9 cellular contexts compared by ENCODE assay signal in genomic region chr11:114077482-114078305, GRCh38. TPM values are rescaled to one million over a fixed set of nuclear protein-coding genes. Genes with fewer than 3 reads are reported as not detected.
DNase-seq lines count a peak whose midpoint lies in the region; ATAC-seq and TF ChIP-seq lines count a peak whose summit lies in the region.
"Had no signal": no experiment of that assay in that cellular context is flagged by ENCODE, and none has a peak within 500 bp of the region (broad histone marks: within the 10 kb centered on the region; RNA-seq: fewer than 3 reads in every experiment).

No MANE protein-coding gene starts in this region.

- intact Hi-C loops in left colon (cut with DNase I, micrococcal nuclease) (no loop called here), thyroid gland (cut with DNase I) (no loop called here)

- H3K9me3 ChIP-seq in thyroid gland: no peaks in the 10 kb centered on the region

- peak; percentile 75 for DNase-seq in activated effector memory CD4-positive, alpha-beta T cell treated with anti-CD3 and anti-CD28 coated beads, Interleukin-2, amount 50 U/mL, for 16 hours
- no peak for DNase-seq in activated effector memory CD4-positive, alpha-beta T cell treated with Interleukin-2 at 50 U/mL for 16 hours
- DNase-seq in T-helper 22 cell (ENCODE audit: low read depth) (peak; percentile 20), left colon (peak in 1 of 2 donors; percentile 38), thyroid gland (no peak), COR-L47 (lab: John Stamatoyannopoulos, UW) (no peak), ACHN (no peak)

- ATAC-seq in left colon (peak; percentile 65), GM19395 (IDR thresholded peaks at IDR 0.05; ENCODE audit: unreplicated experiment) (no peak)

- 83 to 84% methylated on average over 9 of the region's 9 CpGs for WGBS in thyroid gland, 2 donors

- in situ Hi-C loops in ACHN (cut with HindIII; ENCODE audit: low pct_ligation_motif_present, low pct_unique_long_range_greater_than_20kb, low sequenced_read_pairs): no loop called here

- peaks cover 15 to 26% of the 10 kb centered on the region in 2 donors for H3K36me3 ChIP-seq in thyroid gland

- no peak for TF ChIP-seq CTCF in thyroid gland (IDR thresholded peaks at IDR 0.05)

- no peak overlapping the region for H3K4me3 ChIP-seq in thyroid gland (replicated peaks in 1 of 3)

- H3K27ac ChIP-seq in thyroid gland: peak overlapping the region; percentile 92 to 97 (median 97)

- peaks cover 94 to 99% of the 10 kb centered on the region in 2 donors for H3K4me1 ChIP-seq in thyroid gland

- no peak for TF ChIP-seq POLR2A in thyroid gland (IDR thresholded peaks at IDR 0.05)

- H3K27me3 ChIP-seq in thyroid gland: no peaks in the 10 kb centered on the region

RNA-seq across cellular contexts. Expression of gene ZBTB16, which starts 18.2 kb away (rescaled TPM):
- total RNA-seq in left colon (10 to 100 TPM in 1 of 2 donors, 1 to 10 TPM in 1; 10.0 to 75.1 TPM), thyroid gland (100 to 1,000 TPM; 157 to 385 (median 177) TPM)
- total RNA-seq: HT1080 had no signal

Comparison
In these comparisons a context has a peak if more than half of its experiments do, and no peak if none do; other contexts are left out.
1. DNase-seq: peak in activated effector memory CD4-positive, alpha-beta T cell treated with anti-CD3 and anti-CD28 coated beads, Interleukin-2, amount 50 U/mL, for 16 hours (single experiment) and T-helper 22 cell (single experiment); none in activated effector memory CD4-positive, alpha-beta T cell treated with Interleukin-2 at 50 U/mL for 16 hours (single experiment), thyroid gland (0 of 2), COR-L47 (single experiment) and ACHN (single experiment).